ENCODE assay signal across 21 cellular contexts in the genomic region with DNA sequence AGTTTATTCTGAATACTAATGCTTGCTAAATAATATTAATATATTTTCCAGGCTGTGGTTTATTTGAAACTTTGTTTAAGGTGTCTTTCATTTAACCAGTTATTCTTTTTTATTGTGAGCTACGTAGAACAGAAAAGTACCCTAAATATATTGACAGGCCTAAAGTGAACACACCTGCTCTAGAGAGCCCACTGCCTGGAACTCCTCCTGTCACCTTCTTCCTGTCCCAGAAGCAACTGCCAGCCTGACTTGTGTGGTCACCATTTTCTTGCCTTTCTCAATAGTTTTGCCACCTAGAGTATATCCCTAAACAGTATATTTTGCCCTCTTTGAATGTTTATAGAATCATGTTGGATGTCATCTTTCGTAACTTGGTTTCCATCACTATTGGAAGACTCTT. TPM values are rescaled to one million over a fixed set of nuclear protein-coding genes. Genes with fewer than 3 reads are reported as not detected.
A peak's percentile ranks its signal among the peaks of the same experiment; 100 is the strongest.
DNase-seq lines count a peak whose midpoint lies in the region; ATAC-seq and TF ChIP-seq lines count a peak whose summit lies in the region.
"Had no signal": no experiment of that assay in that cellular context is flagged by ENCODE, and none has a peak within 500 bp of the region (broad histone marks: within the 10 kb centered on the region; RNA-seq: fewer than 3 reads in every experiment).

No MANE protein-coding gene starts in this region.

- peaks cover 5% of the 10 kb centered on the region; the same call in 1 of the 2 replicates for H3K9me3 ChIP-seq in OCI-LY7 (ENCODE audit: low read length)
- H3K9me3 ChIP-seq in effector memory CD4-positive, alpha-beta T cell (ENCODE audit: control insufficient read depth, low read length) = no peaks in the 10 kb centered on the region
- H3K9me3 ChIP-seq: gastrocnemius medialis, HAP-1 had no signal

- DNase-seq in OCI-LY7 (ENCODE audit: low spot score) (peak; percentile 70), foreskin keratinocyte (no peak)
- DNase-seq in effector memory CD4-positive, alpha-beta T cell = no peak
- DNase-seq: activated CD4-positive, CD25-positive, alpha-beta regulatory T cell treated with anti-CD3 and anti-CD28 coated beads, Interleukin-2, amount 50 U/mL, for 72 hours; dermis blood vessel endothelial cell; gastrocnemius medialis; Kasumi-1; left cardiac atrium; NCI-H1417; NCI-H2171; stimulated activated CD4-positive, alpha-beta T cell treated with anti-CD3 and anti-CD28 coated beads, Interleukin-4, amount 100 ng/mL, for 24 hours had no signal

- H3K27me3 ChIP-seq in foreskin keratinocyte = no peaks in the 10 kb centered on the region
- H3K27me3 ChIP-seq in effector memory CD4-positive, alpha-beta T cell (replicated peaks; ENCODE audit: control insufficient read depth, insufficient read depth, low read length, poor library complexity, severe bottlenecking) = no peaks in the 10 kb centered on the region
- H3K27me3 ChIP-seq: gastrocnemius medialis, neural progenitor cell had no signal

- CTCF ChIA-PET in OCI-LY7 (lab: Charles Lee; ENCODE audit: unreplicated experiment) = interaction anchor here (0.6 kb wide), 1 partner anchor 704 kb away, joined by 3 read pairs; no protein-coding TSS in a partner anchor

- peak overlapping the region; percentile 73; the same call in 1 of the 2 replicates for H2AFZ ChIP-seq in OCI-LY7 (ENCODE audit: low read length)
- H2AFZ ChIP-seq: neural progenitor cell had no signal

- POLR2A ChIA-PET in OCI-LY7 (lab: Charles Lee) = interaction anchor here (0.5 to 4.5 kb wide), 3 partner anchors 9 to 233 kb away, joined by 4 to 24 read pairs (median 7); no protein-coding TSS in a partner anchor

- peak; percentile 19 for ATAC-seq in GM18909 (IDR thresholded peaks at IDR 0.05; ENCODE audit: poor library complexity, unreplicated experiment)
- peak; percentile 18 for ATAC-seq in GM21737 (IDR thresholded peaks at IDR 0.05; ENCODE audit: unreplicated experiment)
- ATAC-seq in HG03135 (IDR thresholded peaks at IDR 0.05; ENCODE audit: unreplicated experiment) = peak; percentile 19
- no peak for ATAC-seq in foreskin keratinocyte
- no peak for ATAC-seq in GM18505 (IDR thresholded peaks at IDR 0.05; ENCODE audit: unreplicated experiment)
- ATAC-seq in HG03280 (IDR thresholded peaks at IDR 0.05; ENCODE audit: unreplicated experiment) = no peak
- ATAC-seq: gastrocnemius medialis, left cardiac atrium, Panc1 had no signal

- peak overlapping the region; percentile 78 for H3K4me2 ChIP-seq in OCI-LY7 (ENCODE audit: low read length)
- H3K4me2 ChIP-seq: neural progenitor cell, smooth muscle cell had no signal

- H3K4me1 ChIP-seq in OCI-LY7 (ENCODE audit: insufficient read depth, low read length, poor library complexity, severe bottlenecking) = peaks cover 49% of the 10 kb centered on the region
- peaks cover 11% of the 10 kb centered on the region for H3K4me1 ChIP-seq in foreskin keratinocyte
- no peaks in the 10 kb centered on the region for H3K4me1 ChIP-seq in effector memory CD4-positive, alpha-beta T cell (ENCODE audit: control insufficient read depth, insufficient read depth, low read length, poor library complexity, severe bottlenecking)
- H3K4me1 ChIP-seq: gastrocnemius medialis, HAP-1, neural progenitor cell had no signal

- H3K79me2 ChIP-seq in OCI-LY7 (ENCODE audit: insufficient read depth, low read depth, low read length) = no peaks in the 10 kb centered on the region

- peak overlapping the region; percentile 93 for H3K27ac ChIP-seq in OCI-LY7 (ENCODE audit: low read depth, low read length, poor library complexity, severe bottlenecking)
- H3K27ac ChIP-seq in foreskin keratinocyte = no peak overlapping the region
- H3K27ac ChIP-seq in effector memory CD4-positive, alpha-beta T cell (ENCODE audit: insufficient read depth, low read length, poor library complexity, severe bottlenecking) = no peak overlapping the region
- H3K27ac ChIP-seq: gastrocnemius medialis, neural progenitor cell, SK-N-MC had no signal

- no peak for TF ChIP-seq POLR2A in GM18505 (IDR thresholded peaks at IDR 0.05; ENCODE audit: borderline replicate concordance, extremely low read depth, insufficient read depth, insufficient read length)

- peak overlapping the region; percentile 47 for H3K4me3 ChIP-seq in OCI-LY7 (ENCODE audit: low read depth, low read length, poor library complexity, severe bottlenecking)
- H3K4me3 ChIP-seq in effector memory CD4-positive, alpha-beta T cell (ENCODE audit: insufficient read depth, low read depth, low read length, poor library complexity, severe bottlenecking) = no peak overlapping the region
- H3K4me3 ChIP-seq: gastrocnemius medialis, HAP-1, neural progenitor cell, SK-N-MC, smooth muscle cell had no signal

- no peak for TF ChIP-seq CTCF in OCI-LY7 (conservative IDR thresholded peaks at IDR 0.05; ENCODE audit: low read length)
- no peak for TF ChIP-seq CTCF in foreskin keratinocyte (conservative IDR thresholded peaks at IDR 0.05)

- no peaks in the 10 kb centered on the region for H3K9me2 ChIP-seq in OCI-LY7 (ENCODE audit: insufficient read depth, low read length)

- no peaks in the 10 kb centered on the region for H3K36me3 ChIP-seq in OCI-LY7 (ENCODE audit: insufficient read depth, low read length)
- no peaks in the 10 kb centered on the region for H3K36me3 ChIP-seq in effector memory CD4-positive, alpha-beta T cell (ENCODE audit: control insufficient read depth, insufficient read depth, low read length)
- H3K36me3 ChIP-seq: neural progenitor cell had no signal

- intact Hi-C loops in OCI-LY7 (cut with micrococcal nuclease; ENCODE audit: unreplicated experiment) = loop anchor here (5.0 kb wide), 1 partner anchor 205 kb away; a partner anchor contains a TSS

- no peaks in the 10 kb centered on the region for H4K20me1 ChIP-seq in OCI-LY7 (ENCODE audit: insufficient read depth, low read length)

- no TSS peak for BruUV-seq in OCI-LY7 (replicated peaks; lab: Mats Ljungman, UMichigan)

RNA-seq across cellular contexts. Expression of a gene that starts 48.5 kb away (rescaled TPM):
- 1.8 and 1.9 TPM in 2 replicates for total RNA-seq in OCI-LY7 (2014; rRNA removed; shearing (Covaris generic))
- 12.1 and 12.2 TPM in 2 replicates for total RNA-seq in OCI-LY7 (2022)
- 11.4 and 11.9 TPM in 2 replicates for total RNA-seq in foreskin keratinocyte
- polyA plus RNA-seq in foreskin keratinocyte = 8.0 and 10.4 TPM in 2 replicates

Comparison
In these comparisons a context has a peak if more than half of its experiments do, and no peak if none do; other contexts are left out.
1. ATAC-seq: peak in GM18909 (single experiment), GM21737 (single experiment) and HG03135 (single experiment); none in foreskin keratinocyte (single experiment), GM18505 (single experiment) and HG03280 (single experiment).